8 cellular contexts compared by ENCODE assay signal in genomic region chr5:81301221-81302015, GRCh38. TPM values are rescaled to one million over a fixed set of nuclear protein-coding genes. Genes with fewer than 3 reads are reported as not detected.
A peak's percentile ranks its signal among the peaks of the same experiment; 100 is the strongest.
DNase-seq lines count a peak whose midpoint lies in the region; ATAC-seq lines count a peak whose summit lies in the region.

Gene ZCCHC9, plus strand, starts transcription at chr5:81301587. Its CDS starts 3,171 bp downstream, at chr5:81304758.

- DNase-seq in Ammon's horn (ENCODE audit: low spot score) (peak; percentile 97), NCI-H460 (ENCODE audit: extremely low read depth, low read depth) (peak; percentile 93), cerebellar nuclear complex (lab: John Stamatoyannopoulos, UW) (peak; percentile 23 to 74), islet precursor cell (peak; percentile 97)
- DNase-seq in activated CD4-positive, CD25-positive, alpha-beta regulatory T cell treated with anti-CD3 and anti-CD28 coated beads, Interleukin-2, amount 50 U/mL, for 72 hours, result peak; percentile 89
- DNase-seq in stimulated activated CD4-positive, alpha-beta T cell treated with anti-CD3 and anti-CD28 coated beads, Interleukin-12 subunit alpha, Interleukin-12 subunit beta, amount 100 ng/mL, for 48 hours (ENCODE audit: low read depth in 2 of 3, low spot score in 1 of 3), result peak; percentile 87 to 88 (median 87)

- ATAC-seq in GM19035 (IDR thresholded peaks at IDR 0.05; ENCODE audit: unreplicated experiment), result peak; percentile 96
- peak; percentile 98 for ATAC-seq in HG03354 (IDR thresholded peaks at IDR 0.05; ENCODE audit: poor library complexity, severe bottlenecking, unreplicated experiment)

RNA-seq across cellular contexts. Expression of gene ZCCHC9, which starts in this region (rescaled TPM):
- 42.6 and 47.2 TPM in 2 replicates for total RNA-seq in NCI-H460 (2014; rRNA removed; shearing (Covaris generic))
- 26.7 and 40.7 TPM in 2 replicates for polyA plus RNA-seq in NCI-H460 (2014; cell fraction: nucleus; rRNA removed)

Comparison
In these comparisons a context has a peak if more than half of its experiments do, and no peak if none do; other contexts are left out.
1. Peak in every context shown above with its lines: DNase-seq and ATAC-seq.